1 cellular context compared by ENCODE assay signal in the genomic region with DNA sequence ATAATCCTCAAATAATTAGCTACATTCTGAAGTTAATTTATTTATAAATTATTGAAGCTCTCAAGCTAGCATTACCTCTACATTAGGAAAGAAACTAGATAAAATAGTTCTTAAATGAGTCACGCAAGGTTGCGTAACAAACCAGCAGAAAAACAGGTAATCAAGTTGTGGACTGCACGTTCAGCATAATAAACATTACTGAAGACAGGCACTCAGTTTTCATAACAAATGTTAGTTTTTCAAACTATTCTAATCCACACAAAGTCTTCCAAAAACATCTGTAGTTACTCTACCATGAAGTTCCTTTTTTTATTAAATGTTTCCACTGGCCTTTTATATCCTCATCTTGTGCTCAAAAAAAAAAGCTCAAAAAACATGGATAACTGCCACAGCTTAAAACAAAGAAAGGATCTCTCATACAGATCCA.
TF ChIP-seq lines count a peak whose summit lies in the region.

No MANE protein-coding gene starts in this region.

TF ChIP-seq in HepG2, 621 proteins besides CTCF, POLR2A, EP300 and RAD21 (continued from another document and continues in another):
- TF ChIP-seq ZNF512B (CRISPR knock-in tag; IDR thresholded peaks at IDR 0.05; ENCODE audit: borderline replicate concordance) = no peak
- TF ChIP-seq TCF7 (IDR thresholded peaks at IDR 0.05; ENCODE audit: low read depth) = 0 out of 2 replicates have a peak, but pooled peaks have one; percentile 2
- peak; percentile 30; the same call in 1 of the 2 replicates for TF ChIP-seq ZNF12 (CRISPR knock-in tag; IDR thresholded peaks at IDR 0.05)
- TF ChIP-seq KDM5A (IDR thresholded peaks at IDR 0.05; ENCODE audit: borderline replicate concordance, low read length) = peak; percentile 37; the same call in 1 of the 2 replicates
- TF ChIP-seq, protein P1, sequence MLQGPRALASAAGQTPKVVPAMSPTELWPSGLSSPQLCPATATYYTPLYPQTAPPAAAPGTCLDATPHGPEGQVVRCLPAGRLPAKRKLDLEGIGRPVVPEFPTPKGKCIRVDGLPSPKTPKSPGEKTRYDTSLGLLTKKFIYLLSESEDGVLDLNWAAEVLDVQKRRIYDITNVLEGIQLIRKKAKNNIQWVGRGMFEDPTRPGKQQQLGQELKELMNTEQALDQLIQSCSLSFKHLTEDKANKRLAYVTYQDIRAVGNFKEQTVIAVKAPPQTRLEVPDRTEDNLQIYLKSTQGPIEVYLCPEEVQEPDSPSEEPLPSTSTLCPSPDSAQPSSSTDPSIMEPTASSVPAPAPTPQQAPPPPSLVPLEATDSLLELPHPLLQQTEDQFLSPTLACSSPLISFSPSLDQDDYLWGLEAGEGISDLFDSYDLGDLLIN (CRISPR knock-in tag; IDR thresholded peaks at IDR 0.05; ENCODE audit: borderline replicate concordance) = no peak
- TF ChIP-seq ZNF329 (CRISPR knock-in tag; IDR thresholded peaks at IDR 0.05; ENCODE audit: low read depth) = no peak
- TF ChIP-seq FOSL2 (CRISPR knock-in tag; IDR thresholded peaks at IDR 0.05) = peak; percentile 90; the same call in 1 of the 2 replicates
- TF ChIP-seq ZEB1 (IDR thresholded peaks at IDR 0.05; ENCODE audit: insufficient replicate concordance, low read depth) = peak; percentile 36
- TF ChIP-seq, protein P2, sequence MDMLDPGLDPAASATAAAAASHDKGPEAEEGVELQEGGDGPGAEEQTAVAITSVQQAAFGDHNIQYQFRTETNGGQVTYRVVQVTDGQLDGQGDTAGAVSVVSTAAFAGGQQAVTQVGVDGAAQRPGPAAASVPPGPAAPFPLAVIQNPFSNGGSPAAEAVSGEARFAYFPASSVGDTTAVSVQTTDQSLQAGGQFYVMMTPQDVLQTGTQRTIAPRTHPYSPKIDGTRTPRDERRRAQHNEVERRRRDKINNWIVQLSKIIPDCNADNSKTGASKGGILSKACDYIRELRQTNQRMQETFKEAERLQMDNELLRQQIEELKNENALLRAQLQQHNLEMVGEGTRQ (IDR thresholded peaks at IDR 0.05; ENCODE audit: low read depth, low read length) = no peak
- TF ChIP-seq, protein P2 (CRISPR knock-in tag; IDR thresholded peaks at IDR 0.05; ENCODE audit: borderline replicate concordance) = no peak
- peak; percentile 85 for TF ChIP-seq TEAD3 (CRISPR knock-in tag; optimal IDR thresholded peaks at IDR 0.05; ENCODE audit: borderline replicate concordance)
- no peak for TF ChIP-seq ZNF275 (CRISPR knock-in tag; IDR thresholded peaks at IDR 0.05; ENCODE audit: borderline replicate concordance)
- TF ChIP-seq ATF3 (CRISPR knock-in tag; IDR thresholded peaks at IDR 0.05) = peak; percentile 91
- TF ChIP-seq RELA (CRISPR knock-in tag; IDR thresholded peaks at IDR 0.05) = no peak
- TF ChIP-seq TGIF2 (CRISPR knock-in tag; IDR thresholded peaks at IDR 0.05) = no peak
- TF ChIP-seq NFIC (IDR thresholded peaks at IDR 0.05; ENCODE audit: low read length) = peak; percentile 25; the same call in 1 of the 2 replicates
- no peak for TF ChIP-seq THRA (CRISPR knock-in tag; IDR thresholded peaks at IDR 0.05; ENCODE audit: borderline replicate concordance)
- peak; percentile 79 for TF ChIP-seq SAP130 (CRISPR knock-in tag; IDR thresholded peaks at IDR 0.05; ENCODE audit: low read depth)
- peak; percentile 25; the same call in 1 of the 2 replicates for TF ChIP-seq SMC3 (IDR thresholded peaks at IDR 0.05; ENCODE audit: low read length)
- peak; percentile 40; the same call in 1 of the 2 replicates for TF ChIP-seq FOXO1 (CRISPR knock-in tag; IDR thresholded peaks at IDR 0.05)
- no peak for TF ChIP-seq ZNF672 (CRISPR knock-in tag; IDR thresholded peaks at IDR 0.05)
- TF ChIP-seq HNF1A (IDR thresholded peaks at IDR 0.05; ENCODE audit: low read depth) = 0 out of 2 replicates have a peak, but pooled peaks have one; percentile 28
- TF ChIP-seq HNF1A (CRISPR knock-in tag; IDR thresholded peaks at IDR 0.05; ENCODE audit: borderline replicate concordance) = no peak; the same call in 1 of the 2 replicates
- TF ChIP-seq ZNF281 (CRISPR knock-in tag; IDR thresholded peaks at IDR 0.05; ENCODE audit: borderline replicate concordance) = no peak
- no peak for TF ChIP-seq ZNF776 (CRISPR knock-in tag; IDR thresholded peaks at IDR 0.05)
- TF ChIP-seq SIX4 (CRISPR knock-in tag; IDR thresholded peaks at IDR 0.05) = no peak
- TF ChIP-seq FOXP1 (IDR thresholded peaks at IDR 0.05) = no peak
- TF ChIP-seq FOXP1 (CRISPR knock-in tag; IDR thresholded peaks at IDR 0.05) = peak; percentile 84
- 0 out of 2 replicates have a peak, but pooled peaks have one; percentile 30 for TF ChIP-seq MIXL1 (CRISPR knock-in tag; IDR thresholded peaks at IDR 0.05)
- no peak for TF ChIP-seq SOX13 (IDR thresholded peaks at IDR 0.05)
- TF ChIP-seq SOX13 (CRISPR knock-in tag; conservative IDR thresholded peaks at IDR 0.05 in 1 of 2, IDR thresholded peaks at IDR 0.05 in 1 of 2) = peak in 1 of 2 experiments; percentile 43; a peak in 1 of 4 replicates
- TF ChIP-seq, protein P3, sequence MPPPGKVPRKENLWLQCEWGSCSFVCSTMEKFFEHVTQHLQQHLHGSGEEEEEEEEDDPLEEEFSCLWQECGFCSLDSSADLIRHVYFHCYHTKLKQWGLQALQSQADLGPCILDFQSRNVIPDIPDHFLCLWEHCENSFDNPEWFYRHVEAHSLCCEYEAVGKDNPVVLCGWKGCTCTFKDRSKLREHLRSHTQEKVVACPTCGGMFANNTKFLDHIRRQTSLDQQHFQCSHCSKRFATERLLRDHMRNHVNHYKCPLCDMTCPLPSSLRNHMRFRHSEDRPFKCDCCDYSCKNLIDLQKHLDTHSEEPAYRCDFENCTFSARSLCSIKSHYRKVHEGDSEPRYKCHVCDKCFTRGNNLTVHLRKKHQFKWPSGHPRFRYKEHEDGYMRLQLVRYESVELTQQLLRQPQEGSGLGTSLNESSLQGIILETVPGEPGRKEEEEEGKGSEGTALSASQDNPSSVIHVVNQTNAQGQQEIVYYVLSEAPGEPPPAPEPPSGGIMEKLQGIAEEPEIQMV (CRISPR knock-in tag; IDR thresholded peaks at IDR 0.05; ENCODE audit: low read depth) = no peak
- TF ChIP-seq NFIB (CRISPR knock-in tag; IDR thresholded peaks at IDR 0.05; ENCODE audit: borderline replicate concordance) = no peak
- TF ChIP-seq CEBPG (CRISPR knock-in tag; IDR thresholded peaks at IDR 0.05) = peak; percentile 96
